In genomic region chr7:131108212-131108980, GRCh38 we compare ENCODE assay signal across 8 cellular contexts.
DNase-seq lines count a peak whose midpoint lies in the region; ATAC-seq and TF ChIP-seq lines count a peak whose summit lies in the region.

No MANE protein-coding gene starts in this region.

- TF ChIP-seq CTCF in GM10248 (IDR thresholded peaks at IDR 0.05; ENCODE audit: control extremely low read depth, extremely low read depth, low read depth, missing control alignments) = no peak
- TF ChIP-seq CTCF in smooth muscle cell (IDR thresholded peaks at IDR 0.05; ENCODE audit: borderline replicate concordance, insufficient read depth, poor library complexity, severe bottlenecking) = no peak

- H3K27me3 ChIP-seq in HUES64 (ENCODE audit: insufficient read depth, low read length) = peaks cover 46% of the 10 kb centered on the region
- H3K27me3 ChIP-seq in iPS-15b (ENCODE audit: control insufficient read depth, insufficient read depth, low read length) = peaks cover 13% of the 10 kb centered on the region
- no peaks in the 10 kb centered on the region for H3K27me3 ChIP-seq in smooth muscle cell (ENCODE audit: low read depth)

- 9% methylated on average over 28 of the region's 31 CpGs for WGBS in HUES64
- WGBS in smooth muscle cell (ENCODE audit: low lambda C conversion rate) = 11% methylated on average over 31 of the region's 31 CpGs

- peak overlapping the region; percentile 84 for H2AFZ ChIP-seq in smooth muscle cell (ENCODE audit: low read depth)

- H4K20me1 ChIP-seq in smooth muscle cell (ENCODE audit: low read depth) = peaks cover 22% of the 10 kb centered on the region

- DNase-seq in GM10248 (ENCODE audit: extremely low spot score) = peak; percentile 63
- DNase-seq in amniotic epithelial cell (ENCODE audit: low read depth) = peak; percentile 35
- no peak for DNase-seq in smooth muscle cell (lab: John Stamatoyannopoulos, UW; ENCODE audit: unreplicated experiment)
- DNase-seq in stimulated activated CD4-positive, alpha-beta T cell treated with anti-CD3 and anti-CD28 coated beads, Interleukin-1b, Interleukin-23, amount 100 ng/mL, for 48 hours = no peak
- DNase-seq in NCI-H2171 (lab: John Stamatoyannopoulos, UW) = no peak

- H3K4me1 ChIP-seq in HUES64 (ENCODE audit: insufficient read depth, low read length) = peaks cover 28% of the 10 kb centered on the region
- peaks cover 17% of the 10 kb centered on the region for H3K4me1 ChIP-seq in iPS-15b (ENCODE audit: control insufficient read depth, insufficient read depth, low read length)
- peaks cover 28% of the 10 kb centered on the region for H3K4me1 ChIP-seq in smooth muscle cell (ENCODE audit: low read depth)

- H3K4me2 ChIP-seq in smooth muscle cell = peak overlapping the region; percentile 96

- H3K9ac ChIP-seq in HUES64 (ENCODE audit: low read depth, low read length) (peak overlapping the region; percentile 19; the same call in 1 of the 2 replicates), iPS-15b (ENCODE audit: low read depth, low read length) (no peak overlapping the region), smooth muscle cell (ENCODE audit: low read depth) (peak overlapping the region; percentile 92)

- H3K27ac ChIP-seq in HUES64 (ENCODE audit: low read depth, low read length) = no peak overlapping the region
- peak overlapping the region; percentile 88 for H3K27ac ChIP-seq in smooth muscle cell (ENCODE audit: low read depth)

- H3K36me3 ChIP-seq in HUES64 (ENCODE audit: insufficient read depth, low read length) = no peaks in the 10 kb centered on the region
- H3K36me3 ChIP-seq in iPS-15b (ENCODE audit: control insufficient read depth, insufficient read depth, low read length) = no peaks in the 10 kb centered on the region
- no peaks in the 10 kb centered on the region for H3K36me3 ChIP-seq in smooth muscle cell (ENCODE audit: low read depth)

- CTCF ChIA-PET in GM10248 (lab: Yijun Ruan, JAX) = interaction anchor here (0.7 to 8.6 kb wide), 2 partner anchors 15 to 129 kb away, joined by 3 to 63 read pairs; no protein-coding TSS in a partner anchor

- ATAC-seq in GM18519 (IDR thresholded peaks at IDR 0.05; ENCODE audit: low FRiP score, unreplicated experiment) = no peak

- peaks cover 6% of the 10 kb centered on the region for H3K79me2 ChIP-seq in smooth muscle cell (ENCODE audit: low read depth)

- H3K4me3 ChIP-seq in HUES64 (ENCODE audit: low read length) = peak overlapping the region; percentile 76
- peak overlapping the region; percentile 87 for H3K4me3 ChIP-seq in iPS-15b (ENCODE audit: low read depth, low read length)
- peak overlapping the region; percentile 82 for H3K4me3 ChIP-seq in smooth muscle cell

- no peaks in the 10 kb centered on the region for H3K9me3 ChIP-seq in HUES64 (ENCODE audit: insufficient read depth, low read depth, low read length)
- H3K9me3 ChIP-seq in iPS-15b (ENCODE audit: control insufficient read depth, insufficient read depth, low read length) = no peaks in the 10 kb centered on the region
- no peaks in the 10 kb centered on the region for H3K9me3 ChIP-seq in smooth muscle cell (replicated peaks; ENCODE audit: low read depth)

- peaks cover 14% of the 10 kb centered on the region for H3F3A ChIP-seq in smooth muscle cell (ENCODE audit: low read depth)

- POLR2A ChIA-PET in GM10248 (lab: Yijun Ruan, JAX) = interaction anchor here (2.1 to 5.8 kb wide), 4 partner anchors 13 to 219 kb away, joined by 5 to 41 read pairs (median 16); partner anchors contain the start of gene MKLN1

Comparison
In these comparisons a context has a peak if more than half of its experiments do, and no peak if none do; other contexts are left out.
1. DNase-seq: peak in GM10248 (single experiment) and amniotic epithelial cell (single experiment); none in smooth muscle cell (single experiment), stimulated activated CD4-positive, alpha-beta T cell treated with anti-CD3 and anti-CD28 coated beads, Interleukin-1b, Interleukin-23, amount 100 ng/mL, for 48 hours (single experiment) and NCI-H2171 (single experiment).
2. Peak in every context shown above with its lines, with median percentiles within 50 percentile points of each other: H3K4me3 ChIP-seq.